Comparison of ENCODE assay signal across 1 cellular context in genomic region chr7:24500599-24501451, GRCh38.
TF ChIP-seq lines count a peak whose summit lies in the region.

No MANE protein-coding gene starts in this region.

TF ChIP-seq in GM23338, 12 proteins besides CTCF, POLR2A, EP300 and RAD21:
- TF ChIP-seq REST (IDR thresholded peaks at IDR 0.05; ENCODE audit: unreplicated experiment), result no peak
- no peak for TF ChIP-seq ETS1 (IDR thresholded peaks at IDR 0.05)
- no peak for TF ChIP-seq EZH2phosphoT487 (IDR thresholded peaks at IDR 0.05; ENCODE audit: unreplicated experiment)
- TF ChIP-seq ZNF114 (CRISPR knock-in tag; IDR thresholded peaks at IDR 0.05), result no peak
- no peak for TF ChIP-seq NANOG (IDR thresholded peaks at IDR 0.05; ENCODE audit: borderline replicate concordance)
- TF ChIP-seq ZNF462 (CRISPR knock-in tag; IDR thresholded peaks at IDR 0.05), result no peak
- no peak for TF ChIP-seq ZNF331 (CRISPR knock-in tag; IDR thresholded peaks at IDR 0.05; ENCODE audit: low read depth)
